Comparison of ENCODE assay signal across 1 cellular context in genomic region chr4:88456757-88457306, GRCh38.
TF ChIP-seq lines count a peak whose summit lies in the region.

HERC5 (plus strand) TSS chr4:88457119; CDS start chr4:88457270, 151 bp downstream.

TF ChIP-seq in GM12878, 131 proteins besides CTCF, POLR2A, EP300 and RAD21 (continued from another document):
- TF ChIP-seq, protein P1, sequence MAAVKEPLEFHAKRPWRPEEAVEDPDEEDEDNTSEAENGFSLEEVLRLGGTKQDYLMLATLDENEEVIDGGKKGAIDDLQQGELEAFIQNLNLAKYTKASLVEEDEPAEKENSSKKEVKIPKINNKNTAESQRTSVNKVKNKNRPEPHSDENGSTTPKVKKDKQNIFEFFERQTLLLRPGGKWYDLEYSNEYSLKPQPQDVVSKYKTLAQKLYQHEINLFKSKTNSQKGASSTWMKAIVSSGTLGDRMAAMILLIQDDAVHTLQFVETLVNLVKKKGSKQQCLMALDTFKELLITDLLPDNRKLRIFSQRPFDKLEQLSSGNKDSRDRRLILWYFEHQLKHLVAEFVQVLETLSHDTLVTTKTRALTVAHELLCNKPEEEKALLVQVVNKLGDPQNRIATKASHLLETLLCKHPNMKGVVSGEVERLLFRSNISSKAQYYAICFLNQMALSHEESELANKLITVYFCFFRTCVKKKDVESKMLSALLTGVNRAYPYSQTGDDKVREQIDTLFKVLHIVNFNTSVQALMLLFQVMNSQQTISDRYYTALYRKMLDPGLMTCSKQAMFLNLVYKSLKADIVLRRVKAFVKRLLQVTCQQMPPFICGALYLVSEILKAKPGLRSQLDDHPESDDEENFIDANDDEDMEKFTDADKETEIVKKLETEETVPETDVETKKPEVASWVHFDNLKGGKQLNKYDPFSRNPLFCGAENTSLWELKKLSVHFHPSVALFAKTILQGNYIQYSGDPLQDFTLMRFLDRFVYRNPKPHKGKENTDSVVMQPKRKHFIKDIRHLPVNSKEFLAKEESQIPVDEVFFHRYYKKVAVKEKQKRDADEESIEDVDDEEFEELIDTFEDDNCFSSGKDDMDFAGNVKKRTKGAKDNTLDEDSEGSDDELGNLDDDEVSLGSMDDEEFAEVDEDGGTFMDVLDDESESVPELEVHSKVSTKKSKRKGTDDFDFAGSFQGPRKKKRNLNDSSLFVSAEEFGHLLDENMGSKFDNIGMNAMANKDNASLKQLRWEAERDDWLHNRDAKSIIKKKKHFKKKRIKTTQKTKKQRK (IDR thresholded peaks at IDR 0.05; ENCODE audit: low read depth, low read length): no peak
- no peak for TF ChIP-seq RFX5 (IDR thresholded peaks at IDR 0.05; ENCODE audit: low read depth, low read length)
